ENCODE assay signal across 2 cellular contexts in the genomic region with DNA sequence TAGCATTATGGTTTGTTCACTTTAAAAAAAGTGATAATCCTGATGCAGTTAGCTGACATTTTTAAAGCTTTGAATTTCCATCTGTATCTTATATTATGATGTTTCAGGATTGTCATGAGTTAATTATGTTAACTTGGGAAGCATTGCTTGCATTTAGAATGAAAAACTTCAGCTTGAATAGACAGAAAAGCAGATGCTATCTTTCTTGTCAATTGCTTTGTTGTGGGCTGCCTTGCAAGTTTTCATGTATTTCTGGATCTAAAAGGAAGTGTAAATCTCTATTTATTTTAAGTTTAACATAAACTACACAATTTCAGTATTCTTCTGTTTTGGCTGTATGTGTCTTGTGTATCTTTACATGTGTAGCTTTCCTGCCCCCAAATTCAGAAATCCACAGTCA.
TF ChIP-seq lines count a peak whose summit lies in the region.

No MANE protein-coding gene starts in this region.

TF ChIP-seq in GM23338, 12 proteins besides CTCF, POLR2A, EP300 and RAD21 (continued from another document):
- TF ChIP-seq, protein P1, sequence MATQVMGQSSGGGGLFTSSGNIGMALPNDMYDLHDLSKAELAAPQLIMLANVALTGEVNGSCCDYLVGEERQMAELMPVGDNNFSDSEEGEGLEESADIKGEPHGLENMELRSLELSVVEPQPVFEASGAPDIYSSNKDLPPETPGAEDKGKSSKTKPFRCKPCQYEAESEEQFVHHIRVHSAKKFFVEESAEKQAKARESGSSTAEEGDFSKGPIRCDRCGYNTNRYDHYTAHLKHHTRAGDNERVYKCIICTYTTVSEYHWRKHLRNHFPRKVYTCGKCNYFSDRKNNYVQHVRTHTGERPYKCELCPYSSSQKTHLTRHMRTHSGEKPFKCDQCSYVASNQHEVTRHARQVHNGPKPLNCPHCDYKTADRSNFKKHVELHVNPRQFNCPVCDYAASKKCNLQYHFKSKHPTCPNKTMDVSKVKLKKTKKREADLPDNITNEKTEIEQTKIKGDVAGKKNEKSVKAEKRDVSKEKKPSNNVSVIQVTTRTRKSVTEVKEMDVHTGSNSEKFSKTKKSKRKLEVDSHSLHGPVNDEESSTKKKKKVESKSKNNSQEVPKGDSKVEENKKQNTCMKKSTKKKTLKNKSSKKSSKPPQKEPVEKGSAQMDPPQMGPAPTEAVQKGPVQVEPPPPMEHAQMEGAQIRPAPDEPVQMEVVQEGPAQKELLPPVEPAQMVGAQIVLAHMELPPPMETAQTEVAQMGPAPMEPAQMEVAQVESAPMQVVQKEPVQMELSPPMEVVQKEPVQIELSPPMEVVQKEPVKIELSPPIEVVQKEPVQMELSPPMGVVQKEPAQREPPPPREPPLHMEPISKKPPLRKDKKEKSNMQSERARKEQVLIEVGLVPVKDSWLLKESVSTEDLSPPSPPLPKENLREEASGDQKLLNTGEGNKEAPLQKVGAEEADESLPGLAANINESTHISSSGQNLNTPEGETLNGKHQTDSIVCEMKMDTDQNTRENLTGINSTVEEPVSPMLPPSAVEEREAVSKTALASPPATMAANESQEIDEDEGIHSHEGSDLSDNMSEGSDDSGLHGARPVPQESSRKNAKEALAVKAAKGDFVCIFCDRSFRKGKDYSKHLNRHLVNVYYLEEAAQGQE (IDR thresholded peaks at IDR 0.05; ENCODE audit: unreplicated experiment): no peak
- TF ChIP-seq JUNB (IDR thresholded peaks at IDR 0.05; ENCODE audit: unreplicated experiment): no peak
- TF ChIP-seq POLR2AphosphoS5 (IDR thresholded peaks at IDR 0.05; ENCODE audit: low read depth): no peak
- no peak for TF ChIP-seq ZNF114 (CRISPR knock-in tag; IDR thresholded peaks at IDR 0.05)
- TF ChIP-seq, protein P2, sequence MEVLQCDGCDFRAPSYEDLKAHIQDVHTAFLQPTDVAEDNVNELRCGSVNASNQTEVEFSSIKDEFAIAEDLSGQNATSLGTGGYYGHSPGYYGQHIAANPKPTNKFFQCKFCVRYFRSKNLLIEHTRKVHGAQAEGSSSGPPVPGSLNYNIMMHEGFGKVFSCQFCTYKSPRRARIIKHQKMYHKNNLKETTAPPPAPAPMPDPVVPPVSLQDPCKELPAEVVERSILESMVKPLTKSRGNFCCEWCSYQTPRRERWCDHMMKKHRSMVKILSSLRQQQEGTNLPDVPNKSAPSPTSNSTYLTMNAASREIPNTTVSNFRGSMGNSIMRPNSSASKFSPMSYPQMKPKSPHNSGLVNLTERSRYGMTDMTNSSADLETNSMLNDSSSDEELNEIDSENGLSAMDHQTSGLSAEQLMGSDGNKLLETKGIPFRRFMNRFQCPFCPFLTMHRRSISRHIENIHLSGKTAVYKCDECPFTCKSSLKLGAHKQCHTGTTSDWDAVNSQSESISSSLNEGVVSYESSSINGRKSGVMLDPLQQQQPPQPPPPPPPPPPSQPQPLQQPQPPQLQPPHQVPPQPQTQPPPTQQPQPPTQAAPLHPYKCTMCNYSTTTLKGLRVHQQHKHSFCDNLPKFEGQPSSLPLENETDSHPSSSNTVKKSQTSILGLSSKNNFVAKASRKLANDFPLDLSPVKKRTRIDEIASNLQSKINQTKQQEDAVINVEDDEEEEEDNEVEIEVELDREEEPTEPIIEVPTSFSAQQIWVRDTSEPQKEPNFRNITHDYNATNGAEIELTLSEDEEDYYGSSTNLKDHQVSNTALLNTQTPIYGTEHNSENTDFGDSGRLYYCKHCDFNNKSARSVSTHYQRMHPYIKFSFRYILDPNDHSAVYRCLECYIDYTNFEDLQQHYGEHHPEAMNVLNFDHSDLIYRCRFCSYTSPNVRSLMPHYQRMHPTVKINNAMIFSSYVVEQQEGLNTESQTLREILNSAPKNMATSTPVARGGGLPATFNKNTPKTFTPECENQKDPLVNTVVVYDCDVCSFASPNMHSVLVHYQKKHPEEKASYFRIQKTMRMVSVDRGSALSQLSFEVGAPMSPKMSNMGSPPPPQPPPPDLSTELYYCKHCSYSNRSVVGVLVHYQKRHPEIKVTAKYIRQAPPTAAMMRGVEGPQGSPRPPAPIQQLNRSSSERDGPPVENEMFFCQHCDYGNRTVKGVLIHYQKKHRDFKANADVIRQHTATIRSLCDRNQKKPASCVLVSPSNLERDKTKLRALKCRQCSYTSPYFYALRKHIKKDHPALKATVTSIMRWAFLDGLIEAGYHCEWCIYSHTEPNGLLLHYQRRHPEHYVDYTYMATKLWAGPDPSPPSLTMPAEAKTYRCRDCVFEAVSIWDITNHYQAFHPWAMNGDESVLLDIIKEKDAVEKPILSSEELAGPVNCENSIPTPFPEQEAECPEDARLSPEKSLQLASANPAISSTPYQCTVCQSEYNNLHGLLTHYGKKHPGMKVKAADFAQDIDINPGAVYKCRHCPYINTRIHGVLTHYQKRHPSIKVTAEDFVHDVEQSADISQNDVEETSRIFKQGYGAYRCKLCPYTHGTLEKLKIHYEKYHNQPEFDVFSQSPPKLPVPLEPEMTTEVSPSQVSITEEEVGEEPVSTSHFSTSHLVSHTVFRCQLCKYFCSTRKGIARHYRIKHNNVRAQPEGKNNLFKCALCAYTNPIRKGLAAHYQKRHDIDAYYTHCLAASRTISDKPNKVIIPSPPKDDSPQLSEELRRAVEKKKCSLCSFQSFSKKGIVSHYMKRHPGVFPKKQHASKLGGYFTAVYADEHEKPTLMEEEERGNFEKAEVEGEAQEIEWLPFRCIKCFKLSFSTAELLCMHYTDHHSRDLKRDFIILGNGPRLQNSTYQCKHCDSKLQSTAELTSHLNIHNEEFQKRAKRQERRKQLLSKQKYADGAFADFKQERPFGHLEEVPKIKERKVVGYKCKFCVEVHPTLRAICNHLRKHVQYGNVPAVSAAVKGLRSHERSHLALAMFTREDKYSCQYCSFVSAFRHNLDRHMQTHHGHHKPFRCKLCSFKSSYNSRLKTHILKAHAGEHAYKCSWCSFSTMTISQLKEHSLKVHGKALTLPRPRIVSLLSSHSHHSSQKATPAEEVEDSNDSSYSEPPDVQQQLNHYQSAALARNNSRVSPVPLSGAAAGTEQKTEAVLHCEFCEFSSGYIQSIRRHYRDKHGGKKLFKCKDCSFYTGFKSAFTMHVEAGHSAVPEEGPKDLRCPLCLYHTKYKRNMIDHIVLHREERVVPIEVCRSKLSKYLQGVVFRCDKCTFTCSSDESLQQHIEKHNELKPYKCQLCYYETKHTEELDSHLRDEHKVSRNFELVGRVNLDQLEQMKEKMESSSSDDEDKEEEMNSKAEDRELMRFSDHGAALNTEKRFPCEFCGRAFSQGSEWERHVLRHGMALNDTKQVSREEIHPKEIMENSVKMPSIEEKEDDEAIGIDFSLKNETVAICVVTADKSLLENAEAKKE (CRISPR knock-in tag; IDR thresholded peaks at IDR 0.05): no peak
- no peak for TF ChIP-seq CREB1 (CRISPR knock-in tag; IDR thresholded peaks at IDR 0.05; ENCODE audit: low read depth)
- no peak for TF ChIP-seq NANOG (IDR thresholded peaks at IDR 0.05; ENCODE audit: borderline replicate concordance)

TF ChIP-seq in WTC11, 78 proteins besides CTCF, POLR2A, EP300 and RAD21 (continued from another document):
- TF ChIP-seq, protein P3, sequence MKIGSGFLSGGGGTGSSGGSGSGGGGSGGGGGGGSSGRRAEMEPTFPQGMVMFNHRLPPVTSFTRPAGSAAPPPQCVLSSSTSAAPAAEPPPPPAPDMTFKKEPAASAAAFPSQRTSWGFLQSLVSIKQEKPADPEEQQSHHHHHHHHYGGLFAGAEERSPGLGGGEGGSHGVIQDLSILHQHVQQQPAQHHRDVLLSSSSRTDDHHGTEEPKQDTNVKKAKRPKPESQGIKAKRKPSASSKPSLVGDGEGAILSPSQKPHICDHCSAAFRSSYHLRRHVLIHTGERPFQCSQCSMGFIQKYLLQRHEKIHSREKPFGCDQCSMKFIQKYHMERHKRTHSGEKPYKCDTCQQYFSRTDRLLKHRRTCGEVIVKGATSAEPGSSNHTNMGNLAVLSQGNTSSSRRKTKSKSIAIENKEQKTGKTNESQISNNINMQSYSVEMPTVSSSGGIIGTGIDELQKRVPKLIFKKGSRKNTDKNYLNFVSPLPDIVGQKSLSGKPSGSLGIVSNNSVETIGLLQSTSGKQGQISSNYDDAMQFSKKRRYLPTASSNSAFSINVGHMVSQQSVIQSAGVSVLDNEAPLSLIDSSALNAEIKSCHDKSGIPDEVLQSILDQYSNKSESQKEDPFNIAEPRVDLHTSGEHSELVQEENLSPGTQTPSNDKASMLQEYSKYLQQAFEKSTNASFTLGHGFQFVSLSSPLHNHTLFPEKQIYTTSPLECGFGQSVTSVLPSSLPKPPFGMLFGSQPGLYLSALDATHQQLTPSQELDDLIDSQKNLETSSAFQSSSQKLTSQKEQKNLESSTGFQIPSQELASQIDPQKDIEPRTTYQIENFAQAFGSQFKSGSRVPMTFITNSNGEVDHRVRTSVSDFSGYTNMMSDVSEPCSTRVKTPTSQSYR (CRISPR knock-in tag; IDR thresholded peaks at IDR 0.05): no peak
- TF ChIP-seq TEAD4 (CRISPR knock-in tag; IDR thresholded peaks at IDR 0.05) (no peak), ZNF121 (CRISPR knock-in tag; IDR thresholded peaks at IDR 0.05) (no peak), ETV6 (CRISPR knock-in tag; IDR thresholded peaks at IDR 0.05) (no peak), ZNF232 (CRISPR knock-in tag; IDR thresholded peaks at IDR 0.05) (no peak), ZNF396 (CRISPR knock-in tag; IDR thresholded peaks at IDR 0.05; ENCODE audit: borderline replicate concordance) (no peak), ZNF671 (CRISPR knock-in tag; IDR thresholded peaks at IDR 0.05) (no peak), SMAD3 (CRISPR knock-in tag; IDR thresholded peaks at IDR 0.05; ENCODE audit: borderline replicate concordance) (no peak)
